ENCODE assay signal across 13 cellular contexts in the genomic region with DNA sequence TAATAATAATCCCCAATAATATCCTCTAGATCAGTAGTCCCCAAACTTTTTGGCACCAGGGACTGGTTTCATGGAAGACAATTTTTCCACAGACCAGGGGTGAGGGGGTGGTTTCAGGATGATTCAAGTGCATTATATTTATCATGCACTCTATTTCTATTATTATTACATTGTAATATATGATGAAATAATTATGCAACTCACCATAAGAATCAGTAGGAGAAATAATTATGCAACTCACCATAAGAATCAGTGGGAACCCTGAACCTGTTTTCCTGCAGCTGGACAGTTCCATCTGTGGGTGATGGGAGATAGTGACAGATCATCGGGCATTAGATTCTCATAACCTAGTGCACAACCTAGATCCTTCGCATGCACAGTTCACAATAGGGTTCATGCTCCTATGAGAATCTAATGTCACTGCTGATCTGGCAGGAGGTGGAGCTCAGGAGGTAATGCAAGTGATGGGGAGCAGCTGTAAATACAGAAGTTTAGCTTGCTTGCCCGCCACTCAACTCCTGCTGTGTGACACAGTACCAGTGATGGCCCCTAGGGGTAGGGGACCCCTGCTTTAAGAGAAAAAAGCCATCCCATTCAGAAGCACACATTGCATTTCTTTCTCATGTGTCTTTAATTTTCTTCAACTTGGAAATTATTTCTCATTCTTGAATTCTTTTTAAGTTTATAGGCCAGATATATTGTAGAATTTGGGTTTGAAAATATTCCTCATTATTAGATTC. TPM values are rescaled to one million over a fixed set of nuclear protein-coding genes. Genes with fewer than 3 reads are reported as not detected.
A peak's percentile ranks its signal among the peaks of the same experiment; 100 is the strongest.
DNase-seq lines count a peak whose midpoint lies in the region; ATAC-seq and TF ChIP-seq lines count a peak whose summit lies in the region.
"Had no signal": no experiment of that assay in that cellular context is flagged by ENCODE, and none has a peak within 500 bp of the region (broad histone marks: within the 10 kb centered on the region; RNA-seq: fewer than 3 reads in every experiment).

No MANE protein-coding gene starts in this region.

- H3K4me3 ChIP-seq in BE2C (ENCODE audit: low read depth, low read length) (no peak overlapping the region), gastrocnemius medialis (no peak overlapping the region), neuronal stem cell (ENCODE audit: low read length in 2 of 2) (no peak overlapping the region)

- ATAC-seq in esophagus mucosa: peak; percentile 26
- ATAC-seq in GM21576 (IDR thresholded peaks at IDR 0.05; ENCODE audit: unreplicated experiment): no peak
- no peak for ATAC-seq in gastrocnemius medialis
- ATAC-seq in HG03565 (IDR thresholded peaks at IDR 0.05; ENCODE audit: unreplicated experiment): no peak
- ATAC-seq: stimulated activated naive CD8-positive, alpha-beta T cell treated with anti-CD3 and anti-CD28 coated beads, Interleukin-15, Interleukin-2, amounts not matched to agents 100 U/mL and 50 U/mL, for 24 hours; T-helper 17 cell had no signal

- H3K14ac ChIP-seq in neuronal stem cell (ENCODE audit: low read length): no peak overlapping the region

- H3K23ac ChIP-seq in neuronal stem cell (ENCODE audit: low read depth, low read length, poor library complexity): no peak overlapping the region

- H3K27me3 ChIP-seq in BE2C (no peaks in the 10 kb centered on the region), gastrocnemius medialis (no peaks in the 10 kb centered on the region), neuronal stem cell (ENCODE audit: control insufficient read depth in 3 of 3, insufficient read depth in 3 of 3, low read depth in 1 of 3, low read length in 3 of 3) (no peaks in the 10 kb centered on the region)

- peak; percentile 18 for DNase-seq in BE2C
- no peak for DNase-seq in GM20000 (ENCODE audit: low spot score)
- peak; percentile 44 for DNase-seq in NAMALWA (ENCODE audit: low spot score)
- no peak for DNase-seq in gastrocnemius medialis
- no peak for DNase-seq in neuronal stem cell (ENCODE audit: low spot score)
- DNase-seq: aorta; CD4-positive, CD25-positive, alpha-beta regulatory T cell; stimulated activated naive CD8-positive, alpha-beta T cell treated with anti-CD3 and anti-CD28 coated beads, Interleukin-15, Interleukin-2, amounts not matched to agents 100 U/mL and 50 U/mL, for 24 hours; T-helper 17 cell had no signal

- no peak overlapping the region for H3K9ac ChIP-seq in neuronal stem cell (ENCODE audit: low read depth, low read length, poor library complexity)
- H3K9ac ChIP-seq: KMS-11 had no signal

- intact Hi-C loops in gastrocnemius medialis (cut with DNase I; ENCODE audit: low total_unique reads): no loop called here

- no peak overlapping the region for H4K91ac ChIP-seq in neuronal stem cell (ENCODE audit: low read depth, low read length, poor library complexity)

- no CpG with 5 or more reads among the region's 3 CpGs for WGBS in neuronal stem cell (ENCODE audit: extremely low coverage in 2 of 2, insufficient read length in 2 of 2, insufficient replicate concordance in 1 of 2), 2 donors

- no peak overlapping the region for H2AFZ ChIP-seq in neuronal stem cell (ENCODE audit: low read length)

- in situ Hi-C loops in gastrocnemius medialis (cut with MboI; ENCODE audit: low sequenced_read_pairs in 4 of 4): no loop called here

- H3K9me3 ChIP-seq in BE2C: no peaks in the 10 kb centered on the region
- no peaks in the 10 kb centered on the region for H3K9me3 ChIP-seq in gastrocnemius medialis
- H3K9me3 ChIP-seq in neuronal stem cell (replicated peaks in 1 of 2; ENCODE audit: control insufficient read depth in 2 of 2, insufficient read depth in 1 of 2, low read depth in 1 of 2, low read length in 2 of 2): peaks cover 2 to 4% of the 10 kb centered on the region in 2 donors

- no peak overlapping the region for H3K4me2 ChIP-seq in neuronal stem cell (ENCODE audit: insufficient read depth, low read length, poor library complexity, severe bottlenecking)
- H3K4me2 ChIP-seq: KMS-11 had no signal

- H3K4me1 ChIP-seq in BE2C: no peaks in the 10 kb centered on the region
- H3K4me1 ChIP-seq in gastrocnemius medialis: no peaks in the 10 kb centered on the region
- H3K4me1 ChIP-seq in neuronal stem cell (ENCODE audit: control insufficient read depth in 2 of 2, insufficient read depth in 1 of 2, low read depth in 1 of 2, low read length in 2 of 2): no peaks in the 10 kb centered on the region

- H3K36me3 ChIP-seq in BE2C (no peaks in the 10 kb centered on the region), gastrocnemius medialis (no peaks in the 10 kb centered on the region), neuronal stem cell (replicated peaks in 1 of 2; ENCODE audit: control insufficient read depth in 2 of 2, insufficient read depth in 2 of 2, low read length in 2 of 2) (no peaks in the 10 kb centered on the region)

- no peak overlapping the region for H4K8ac ChIP-seq in neuronal stem cell (ENCODE audit: low read depth, low read length)

- H3K4ac ChIP-seq in neuronal stem cell (ENCODE audit: low read length): no peak overlapping the region

- no peaks in the 10 kb centered on the region for H3K79me1 ChIP-seq in neuronal stem cell (ENCODE audit: low read depth, low read length)

- TF ChIP-seq CTCF in BE2C (IDR thresholded peaks at IDR 0.05; ENCODE audit: low read depth, low read length) (peak; percentile 54), GM20000 (IDR thresholded peaks at IDR 0.05; ENCODE audit: extremely low read depth, missing control alignments) (peak; percentile 10), gastrocnemius medialis (IDR thresholded peaks at IDR 0.05 in 4 of 5, conservative IDR thresholded peaks at IDR 0.05 in 1 of 5) (no peak)

- H2BK5ac ChIP-seq in neuronal stem cell (ENCODE audit: low read length): no peak overlapping the region

- no peak overlapping the region for H2BK120ac ChIP-seq in neuronal stem cell (ENCODE audit: low read depth, low read length)

- H3K27ac ChIP-seq in gastrocnemius medialis (no peak overlapping the region), neuronal stem cell (replicated peaks; ENCODE audit: low read length) (no peak overlapping the region)
- H3K27ac ChIP-seq: KMS-11 had no signal

- no peak overlapping the region for H3K18ac ChIP-seq in neuronal stem cell (ENCODE audit: low read length)

- H2BK12ac ChIP-seq in neuronal stem cell (ENCODE audit: low read length): no peak overlapping the region

- no peak overlapping the region for H2AK5ac ChIP-seq in neuronal stem cell (ENCODE audit: low read depth, low read length)

- no peak for TF ChIP-seq POLR2A in gastrocnemius medialis (IDR thresholded peaks at IDR 0.05)

- H2BK15ac ChIP-seq in neuronal stem cell (ENCODE audit: low read length): no peak overlapping the region

RNA-seq across cellular contexts. Expression of a gene that starts 16.0 kb away (rescaled TPM):
- polyA plus RNA-seq in BE2C (2012; ENCODE audit: insufficient read depth, insufficient read length, low read depth): 19.2 TPM
- total RNA-seq in esophagus mucosa: 5.4 TPM
- 10 to 100 TPM; 12.6 to 27.0 (median 13.4) TPM for total RNA-seq in gastrocnemius medialis
- 17.9 TPM for polyA plus RNA-seq in neuronal stem cell (2013, experiment 1 of 2)
- 18.0 TPM for polyA plus RNA-seq in neuronal stem cell (2013, experiment 2 of 2)
- polyA plus RNA-seq: CD4-positive, CD25-positive, alpha-beta regulatory T cell had no signal

Comparison
In these comparisons a context has a peak if more than half of its experiments do, and no peak if none do; other contexts are left out.
1. DNase-seq: peak in BE2C (single experiment) and NAMALWA (single experiment); none in GM20000 (single experiment), gastrocnemius medialis (0 of 2) and neuronal stem cell (single experiment).
2. CTCF ChIP-seq: peak in BE2C (single experiment) and GM20000 (single experiment); none in gastrocnemius medialis (0 of 5).